12 cellular contexts compared by ENCODE assay signal in genomic region chr1:26283226-26283853, GRCh38. TPM values are rescaled to one million over a fixed set of nuclear protein-coding genes. Genes with fewer than 3 reads are reported as not detected.
DNase-seq lines count a peak whose midpoint lies in the region; ATAC-seq, FAIRE-seq and TF ChIP-seq lines count a peak whose summit lies in the region.
"Had no signal": no experiment of that assay in that cellular context is flagged by ENCODE, and none has a peak within 500 bp of the region (broad histone marks: within the 10 kb centered on the region; RNA-seq: fewer than 3 reads in every experiment).

No MANE protein-coding gene starts in this region.

- peaks cover 5% of the 10 kb centered on the region for H3K36me3 ChIP-seq in astrocyte (ENCODE audit: insufficient read depth, low read length)

- TF ChIP-seq CTCF in AG04450 (IDR thresholded peaks at IDR 0.05; ENCODE audit: low read depth, low read length) = no peak
- no peak for TF ChIP-seq CTCF in astrocyte (IDR thresholded peaks at IDR 0.05; ENCODE audit: insufficient read depth, low read depth, low read length)
- TF ChIP-seq CTCF in nephron (IDR thresholded peaks at IDR 0.05; ENCODE audit: unreplicated experiment in 3 of 3) = no peak

- ATAC-seq in esophagus mucosa = no peak
- no peak for ATAC-seq in HG03342 (IDR thresholded peaks at IDR 0.05; ENCODE audit: unreplicated experiment)

- H3K4me3 ChIP-seq in AG04450 (ENCODE audit: low read depth, low read length) = no peak overlapping the region
- H3K4me3 ChIP-seq in astrocyte (ENCODE audit: insufficient read depth, low read depth, low read length) = no peak overlapping the region

- CTCF ChIA-PET in AG04450 (lab: Charles Lee) = interaction anchor here (2.2 to 4.3 kb wide), 3 partner anchors 8 to 49 kb away, joined by 8 to 22 read pairs (median 19); partner anchors contain the start of gene CEP85
- CTCF ChIA-PET in HEK293T (lab: Yijun Ruan, JAX) = interaction anchor here (0.7 to 4.0 kb wide), 3 partner anchors 37 to 107 kb away, joined by 4 to 55 read pairs (median 5); no protein-coding TSS in a partner anchor

- DNase-seq in AG04450 (ENCODE audit: low read depth, low spot score) (no peak), astrocyte (ENCODE audit: low read depth) (no peak), HEK293T (ENCODE audit: extremely low spot score) (no peak), NCI-H524 (lab: John Stamatoyannopoulos, UW) (no peak)
- DNase-seq: GOT3, NCI-H1417 treated with DMSO at 0.1 percent for 48 hours, Right ventricle myocardium superior had no signal

- peak overlapping the region; percentile 36 for H3K9ac ChIP-seq in astrocyte (ENCODE audit: low read length)
- H3K9ac ChIP-seq: parathyroid adenoma had no signal

- H3K4me2 ChIP-seq in astrocyte (ENCODE audit: low read length) = peak overlapping the region; percentile 97

- H3K27me3 Mint-ChIP-seq in IgD-negative memory B cell = no peaks in the 10 kb centered on the region
- H3K27me3 Mint-ChIP-seq in astrocyte (ENCODE audit: low read depth, unreplicated experiment) = no peaks in the 10 kb centered on the region
- peaks cover 5% of the 10 kb centered on the region for H3K27me3 Mint-ChIP-seq in nephron (ENCODE audit: low read depth)

- peaks cover 48% of the 10 kb centered on the region for H3K79me2 ChIP-seq in astrocyte (ENCODE audit: insufficient read depth, low read length)
- H3K79me2 ChIP-seq: parathyroid adenoma had no signal

- peaks cover 57% of the 10 kb centered on the region for H3K4me1 ChIP-seq in astrocyte (ENCODE audit: insufficient read depth, low read length)
- H3K4me1 ChIP-seq: parathyroid adenoma had no signal

- no peaks in the 10 kb centered on the region; the same call in 1 of the 2 replicates for H3K9me3 ChIP-seq in AG04450 (ENCODE audit: control insufficient read depth, insufficient read depth, low read length)
- no peaks in the 10 kb centered on the region for H3K9me3 ChIP-seq in astrocyte (ENCODE audit: insufficient read depth, low read depth, low read length)

- H3K4me3 Mint-ChIP-seq in IgD-negative memory B cell (peak overlapping the region; percentile 52 to 70 (median 66)), astrocyte (ENCODE audit: unreplicated experiment) (peak overlapping the region; percentile 21), nephron (peak overlapping the region in 1 of 3 experiments; percentile 41)

- H3K36me3 Mint-ChIP-seq in IgD-negative memory B cell (peaks cover 3% of the 10 kb centered on the region), astrocyte (ENCODE audit: low read depth, unreplicated experiment) (peaks cover 11% of the 10 kb centered on the region), nephron (ENCODE audit: low read depth) (peaks cover 3% of the 10 kb centered on the region)

- H3K4me1 Mint-ChIP-seq in IgD-negative memory B cell (peaks cover 30 to 75% (median 59%) of the 10 kb centered on the region in 3 donors), astrocyte (ENCODE audit: low read depth, unreplicated experiment) (peaks cover 49% of the 10 kb centered on the region), nephron (peaks cover 66% of the 10 kb centered on the region)

- peaks cover 46% of the 10 kb centered on the region for H4K20me1 ChIP-seq in astrocyte (ENCODE audit: insufficient read depth, low read length)

- no peaks in the 10 kb centered on the region for H3K27me3 ChIP-seq in AG04450 (ENCODE audit: control insufficient read depth, insufficient read depth, low read length)
- no peaks in the 10 kb centered on the region for H3K27me3 ChIP-seq in astrocyte (ENCODE audit: insufficient read depth, low read length)

- H2AFZ ChIP-seq in astrocyte (ENCODE audit: low read depth, low read length) = no peak overlapping the region
- H2AFZ ChIP-seq: parathyroid adenoma had no signal

- no peak for FAIRE-seq in astrocyte (lab: Jason Lieb, UNC)

- H3K9me3 Mint-ChIP-seq in IgD-negative memory B cell (no peaks in the 10 kb centered on the region), astrocyte (ENCODE audit: unreplicated experiment) (no peaks in the 10 kb centered on the region), nephron (no peaks in the 10 kb centered on the region)

- H3K27ac ChIP-seq in AG04450 (ENCODE audit: low read depth, low read length) (peak overlapping the region; percentile 31), astrocyte (ENCODE audit: low read depth, low read length) (peak overlapping the region; percentile 74)
- H3K27ac ChIP-seq: parathyroid adenoma had no signal

- POLR2A ChIA-PET in AG04450 (lab: Yijun Ruan, JAX) = no interaction called here
- POLR2A ChIA-PET in HEK293T (lab: Yijun Ruan, JAX) = no interaction called here

- H3K27ac Mint-ChIP-seq in IgD-negative memory B cell = peak overlapping the region; percentile 85 to 100 (median 99)
- peak overlapping the region; percentile 48 for H3K27ac Mint-ChIP-seq in astrocyte (ENCODE audit: unreplicated experiment)
- H3K27ac Mint-ChIP-seq in nephron = peak overlapping the region; percentile 32 to 45 (median 44)

TF ChIP-seq in HEK293T, 16 proteins besides CTCF, POLR2A, EP300 and RAD21:
- no peak for TF ChIP-seq CTBP1 (IDR thresholded peaks at IDR 0.05; ENCODE audit: borderline replicate concordance)
- TF ChIP-seq ARNT (IDR thresholded peaks at IDR 0.05) = no peak
- TF ChIP-seq LEF1 (IDR thresholded peaks at IDR 0.05; ENCODE audit: borderline replicate concordance) = no peak
- TF ChIP-seq L3MBTL2 (conservative IDR thresholded peaks at IDR 0.05) = no peak
- no peak for TF ChIP-seq HDGF (IDR thresholded peaks at IDR 0.05; ENCODE audit: borderline replicate concordance)
- TF ChIP-seq SUZ12 (IDR thresholded peaks at IDR 0.05) = no peak
- no peak for TF ChIP-seq ELF4 (IDR thresholded peaks at IDR 0.05)
- TF ChIP-seq PKNOX1 (IDR thresholded peaks at IDR 0.05) = no peak
- TF ChIP-seq BHLHE40 (IDR thresholded peaks at IDR 0.05; ENCODE audit: borderline replicate concordance) = no peak
- TF ChIP-seq FOXA1 (IDR thresholded peaks at IDR 0.05) = no peak

RNA-seq across cellular contexts. Expression of gene SH3BGRL3, which starts 3.5 kb away (rescaled TPM):
- polyA plus RNA-seq in AG04450 (2011; rRNA removed) (307 and 326 TPM in 2 replicates), IgD-negative memory B cell (1,152 TPM)
- 461 and 520 TPM in 2 replicates for polyA minus RNA-seq in AG04450 (2011; rRNA and poly(A)+ RNA removed)
- total RNA-seq in astrocyte (301 and 324 TPM in 2 replicates), esophagus mucosa (242 TPM)

RNA-seq across cellular contexts. Expression of gene UBXN11, which starts 23.1 kb away (rescaled TPM):
- polyA plus RNA-seq in AG04450 (2011; rRNA removed) (6.1 and 7.0 TPM in 2 replicates), IgD-negative memory B cell (11.2 TPM)
- 8.5 and 9.8 TPM in 2 replicates for polyA minus RNA-seq in AG04450 (2011; rRNA and poly(A)+ RNA removed)
- total RNA-seq in astrocyte (12.8 and 13.7 TPM in 2 replicates), esophagus mucosa (7.2 TPM)

RNA-seq across cellular contexts. Expression of gene CD52, which starts 34.4 kb away (rescaled TPM):
- polyA plus RNA-seq in AG04450 (2011; rRNA removed) (not detected in 2 replicates), IgD-negative memory B cell (10,525 TPM)
- polyA minus RNA-seq in AG04450 (2011; rRNA and poly(A)+ RNA removed) = not detected in 2 replicates
- total RNA-seq in astrocyte (1.9 TPM in 1 of 2 replicates, not detected in the other), esophagus mucosa (7.5 TPM)

RNA-seq across cellular contexts. Expression of gene CEP85, which starts 49.3 kb away (rescaled TPM):
- polyA plus RNA-seq in AG04450 (2011; rRNA removed) (5.7 and 5.8 TPM in 2 replicates), IgD-negative memory B cell (6.6 TPM)
- polyA minus RNA-seq in AG04450 (2011; rRNA and poly(A)+ RNA removed) = 7.5 and 8.2 TPM in 2 replicates
- total RNA-seq in astrocyte (10.2 and 10.5 TPM in 2 replicates), esophagus mucosa (8.7 TPM)

Comparison
In these comparisons a context has a peak if more than half of its experiments do, and no peak if none do; other contexts are left out.
1. H3K27ac Mint-ChIP-seq: peak in every context shown above with its lines; median percentile 99 in IgD-negative memory B cell; 48 in astrocyte; 44 in nephron.